In genomic region chr19:1054102-1055027, GRCh38 we compare ENCODE assay signal across 35 cellular contexts. TPM values are rescaled to one million over a fixed set of nuclear protein-coding genes. Genes with fewer than 3 reads are reported as not detected.
"Had no signal": no experiment of that assay in that cellular context is flagged by ENCODE, and none has a peak within 500 bp of the region (broad histone marks: within the 10 kb centered on the region; RNA-seq: fewer than 3 reads in every experiment).

No MANE protein-coding gene starts in this region.

- H3K9me3 ChIP-seq: colonic mucosa, thyroid gland had no signal

- H3K27ac Mint-ChIP-seq: dendritic cell treated with granulocyte-macrophage colony-stimulating factor and Interleukin-4, amounts not matched to agents 40 ng/mL and 50 ng/mL, for 4 days; endodermal cell; memory B cell; mesothelial cell of epicardium; natural killer cell treated with Interleukin-12 subunit alpha and Interleukin-12 subunit beta and Interleukin-15 and Interleukin-18, amount 100 ng/mL, for 72 hours; progenitor cell of endocrine pancreas had no signal

- DNase-seq: colonic mucosa; effector CD8-positive, alpha-beta T cell; endodermal cell; foreskin fibroblast; gastrocnemius medialis; head of caudate nucleus; mucosa of descending colon; naive B cell; sigmoid colon; stimulated activated CD4-positive, alpha-beta T cell treated with anti-CD3 and anti-CD28 coated beads, Interleukin-15, amount 100 ng/mL, for 24 hours; stimulated activated CD4-positive, alpha-beta T cell treated with anti-CD3 and anti-CD28 coated beads, Interleukin-2, amount 100 ng/mL, for 48 hours; stimulated activated naive CD4-positive, alpha-beta T cell treated with Interleukin-2 at 50 U/mL for 16 hours; stomach; thyroid gland; trophoblast cell had no signal

- H3K4me1 Mint-ChIP-seq: endodermal cell, mesothelial cell of epicardium had no signal

- H2AFZ ChIP-seq: parathyroid adenoma had no signal

- H3K27ac ChIP-seq: colonic mucosa, epithelial cell of prostate, gastrocnemius medialis, parathyroid adenoma, sigmoid colon, stomach, thyroid gland, vagina had no signal

- H3K36me3 ChIP-seq: colonic mucosa, sigmoid colon, thyroid gland had no signal

- FAIRE-seq: keratinocyte had no signal

- H3K9me3 Mint-ChIP-seq: endodermal cell; memory B cell; mesothelial cell of epicardium; natural killer cell treated with Interleukin-12 subunit alpha and Interleukin-12 subunit beta and Interleukin-15 and Interleukin-18, amount 100 ng/mL, for 72 hours; neural crest cell had no signal

- H3K79me2 ChIP-seq: parathyroid adenoma had no signal

- ATAC-seq: esophagus mucosa; gastrocnemius medialis; left lobe of liver; mucosa of descending colon; natural killer cell treated with Interleukin-12 subunit alpha and Interleukin-12 subunit beta and Interleukin-15 and Interleukin-18, amount 100 ng/mL, for 72 hours had no signal

- H3K4me1 ChIP-seq: colonic mucosa, gastrocnemius medialis, parathyroid adenoma, sigmoid colon, stomach, thyroid gland, vagina had no signal

- H3K9ac ChIP-seq: parathyroid adenoma had no signal

- H3K27me3 ChIP-seq: colonic mucosa, gastrocnemius medialis, sigmoid colon, stomach, thyroid gland, vagina had no signal

- H3K27me3 Mint-ChIP-seq: dendritic cell treated with granulocyte-macrophage colony-stimulating factor and Interleukin-4, amounts not matched to agents 40 ng/mL and 50 ng/mL, for 4 days; memory B cell; naive B cell; natural killer cell treated with Interleukin-12 subunit alpha and Interleukin-12 subunit beta and Interleukin-15 and Interleukin-18, amount 100 ng/mL, for 72 hours; progenitor cell of endocrine pancreas had no signal

- H3K4me3 Mint-ChIP-seq: dendritic cell treated with granulocyte-macrophage colony-stimulating factor and Interleukin-4, amounts not matched to agents 40 ng/mL and 50 ng/mL, for 4 days; endodermal cell; memory B cell; mesothelial cell of epicardium; natural killer cell treated with Interleukin-12 subunit alpha and Interleukin-12 subunit beta and Interleukin-15 and Interleukin-18, amount 100 ng/mL, for 72 hours; neural crest cell had no signal

- H3K36me3 Mint-ChIP-seq: mesothelial cell of epicardium; natural killer cell treated with Interleukin-12 subunit alpha and Interleukin-12 subunit beta and Interleukin-15 and Interleukin-18, amount 100 ng/mL, for 72 hours had no signal

- H3K4me3 ChIP-seq: colonic mucosa, gastrocnemius medialis, lung, mucosa of descending colon, sigmoid colon, stomach, thyroid gland, vagina had no signal

RNA-seq across cellular contexts. Expression of gene RNU6-2, which starts 33.0 kb away (rescaled TPM):
- total RNA-seq: colonic mucosa; endodermal cell; esophagus mucosa; gastrocnemius medialis; glomerular endothelial cell; left lobe of liver; liver; lung; mesothelial cell of epicardium; mucosa of descending colon; natural killer cell treated with Interleukin-12 subunit alpha and Interleukin-12 subunit beta and Interleukin-15 and Interleukin-18, amount 100 ng/mL, for 72 hours; neural crest cell; osteoblast; progenitor cell of endocrine pancreas; sigmoid colon; skeletal muscle tissue; stomach; subcutaneous adipose tissue; temporal lobe; thyroid gland; ureter; vagina had no signal
- polyA plus RNA-seq: keratinocyte, liver, lung, sigmoid colon, stomach had no signal
